ENCODE assay signal across 8 cellular contexts in genomic region chr1:159900086-159900680, GRCh38. TPM values are rescaled to one million over a fixed set of nuclear protein-coding genes. Genes with fewer than 3 reads are reported as not detected.
DNase-seq lines count a peak whose midpoint lies in the region; ATAC-seq, FAIRE-seq and TF ChIP-seq lines count a peak whose summit lies in the region.

Gene CFAP45 (minus strand): TSS chr1:159900165. CDS start chr1:159900098, 67 bp downstream.

- peak within 1 kb of the TSS; percentile 69 for H3K4ac ChIP-seq in trophoblast cell (ENCODE audit: low read depth, low read length)

- peak within 1 kb of the TSS; percentile 94 for H4K91ac ChIP-seq in trophoblast cell (ENCODE audit: low read depth, low read length)

- H3K4me2 ChIP-seq in trophoblast cell (ENCODE audit: low read length) = peak within 1 kb of the TSS; percentile 64

- H3K79me1 ChIP-seq in trophoblast cell (ENCODE audit: low read length) = peaks cover 21% of the 10 kb centered on the region

- H4K8ac ChIP-seq in trophoblast cell (ENCODE audit: low read depth, low read length) = peak within 1 kb of the TSS; percentile 86

- H2BK120ac ChIP-seq in trophoblast cell (ENCODE audit: insufficient read depth, low read length, poor library complexity) = peak within 1 kb of the TSS; percentile 92

- no peak for TF ChIP-seq EP300 in gastroesophageal sphincter (IDR thresholded peaks at IDR 0.05)

- peak; percentile 61 for ATAC-seq in HG03354 (IDR thresholded peaks at IDR 0.05; ENCODE audit: poor library complexity, severe bottlenecking, unreplicated experiment)
- peak; percentile 88 for ATAC-seq in gastroesophageal sphincter

- H2BK12ac ChIP-seq in trophoblast cell (ENCODE audit: low read length) = peak within 1 kb of the TSS; percentile 93

- H3K4me3 ChIP-seq in Peyer's patch = no peak within 1 kb of the TSS
- H3K4me3 ChIP-seq in gastroesophageal sphincter = peak within 1 kb of the TSS in 1 of 2 donors; percentile 20
- H3K4me3 ChIP-seq in trophoblast cell (ENCODE audit: low read depth, low read length) = no peak within 1 kb of the TSS

- peak within 1 kb of the TSS; percentile 73 for H2AK5ac ChIP-seq in trophoblast cell (ENCODE audit: low read length)

- H4K12ac ChIP-seq in trophoblast cell (ENCODE audit: low read depth, low read length) = peak within 1 kb of the TSS; percentile 37

- TF ChIP-seq CTCF in Peyer's patch (IDR thresholded peaks at IDR 0.05) = no peak
- TF ChIP-seq CTCF in gastroesophageal sphincter (IDR thresholded peaks at IDR 0.05) = no peak
- no peak for TF ChIP-seq CTCF in D721Med (IDR thresholded peaks at IDR 0.05; ENCODE audit: insufficient read depth, missing control alignments)

- peak within 1 kb of the TSS; percentile 87 for H3K14ac ChIP-seq in trophoblast cell (ENCODE audit: low read length)

- H3K4me1 ChIP-seq in Peyer's patch = peaks cover 0 to 16% (median 0%) of the 10 kb centered on the region in 4 donors
- peaks cover 0 to 20% (median 10%) of the 10 kb centered on the region in 3 donors for H3K4me1 ChIP-seq in gastroesophageal sphincter
- peaks cover 14 to 22% of the 10 kb centered on the region in 2 experiments for H3K4me1 ChIP-seq in trophoblast cell (ENCODE audit: control insufficient read depth in 1 of 2, insufficient read depth in 2 of 2, low read length in 2 of 2)

- WGBS in gastroesophageal sphincter (ENCODE audit: low coverage in 1 of 2), 2 donors = 30 to 57% methylated on average over 1 to 4 of the region's 30 CpGs
- no CpG with 5 or more reads among the region's 30 CpGs for WGBS in trophoblast cell (ENCODE audit: extremely low coverage, insufficient coverage, insufficient read length)

- FAIRE-seq in D721Med (lab: Jason Lieb, UNC) = no peak

- H2AFZ ChIP-seq in trophoblast cell (ENCODE audit: insufficient read depth, low read length, poor library complexity) = peak within 1 kb of the TSS; percentile 40

- TF ChIP-seq POLR2A in Peyer's patch (IDR thresholded peaks at IDR 0.05) (no peak), gastroesophageal sphincter (IDR thresholded peaks at IDR 0.05) (no peak)

- H3K27me3 ChIP-seq in Peyer's patch = no peaks in the 10 kb centered on the region
- H3K27me3 ChIP-seq in gastroesophageal sphincter = no peaks in the 10 kb centered on the region
- no peaks in the 10 kb centered on the region for H3K27me3 ChIP-seq in trophoblast cell (ENCODE audit: insufficient read depth, low read length)

- H3K27ac ChIP-seq in Peyer's patch (peak within 1 kb of the TSS in 2 of 4 donors; percentile 17 to 36), gastroesophageal sphincter (peak within 1 kb of the TSS in 3 of 4 donors; percentile 40 to 60 (median 54)), trophoblast cell (ENCODE audit: low read depth, low read length) (peak within 1 kb of the TSS; percentile 88)

- H3K18ac ChIP-seq in trophoblast cell (ENCODE audit: low read length) = peak within 1 kb of the TSS; percentile 82

- peak within 1 kb of the TSS; percentile 96 for H2BK5ac ChIP-seq in trophoblast cell (ENCODE audit: low read depth, low read length, poor library complexity)

- peak; percentile 84 for DNase-seq in AG08396 (ENCODE audit: low spot score)
- DNase-seq in Peyer's patch = peak; percentile 33 to 93 (median 88)
- peak; percentile 96 to 97 for DNase-seq in trophoblast cell
- no peak for DNase-seq in A172 (ENCODE audit: low spot score)
- DNase-seq in D721Med (ENCODE audit: insufficient read length, low spot score) = no peak
- DNase-seq in effector CD8-positive, alpha-beta T cell (lab: John Stamatoyannopoulos, UW) = no peak

- H3K36me3 ChIP-seq in Peyer's patch (no peaks in the 10 kb centered on the region), gastroesophageal sphincter (no peaks in the 10 kb centered on the region), trophoblast cell (ENCODE audit: control insufficient read depth in 1 of 2, insufficient read depth in 2 of 2, low read length in 2 of 2) (no peaks in the 10 kb centered on the region)

- H3K9ac ChIP-seq in trophoblast cell (ENCODE audit: low read length) = no peak within 1 kb of the TSS

- no peak within 1 kb of the TSS for H3K23ac ChIP-seq in trophoblast cell (ENCODE audit: low read length)

- no peaks in the 10 kb centered on the region for H3K9me3 ChIP-seq in Peyer's patch
- H3K9me3 ChIP-seq in gastroesophageal sphincter = no peaks in the 10 kb centered on the region
- no peaks in the 10 kb centered on the region for H3K9me3 ChIP-seq in trophoblast cell (ENCODE audit: insufficient read depth, low read depth, low read length)

- no peaks in the 10 kb centered on the region for H3K79me2 ChIP-seq in trophoblast cell (ENCODE audit: control insufficient read depth, insufficient read depth, low read length, poor library complexity)

RNA-seq across cellular contexts. Expression of gene CFAP45, which starts in this region (rescaled TPM):
- 1 to 10 TPM in 1 of 4 donors, not detected in 3; 2.5 TPM for total RNA-seq in Peyer's patch
- total RNA-seq in gastroesophageal sphincter = under 1 TPM in 2 of 4 donors, not detected in 2; 0.27 to 0.81 TPM
- polyA plus RNA-seq in trophoblast cell (2013) = 2.0 and 2.1 TPM in 2 replicates
- total RNA-seq in A172 (2014; rRNA removed; shearing (Covaris generic)) = 2.4 and 3.7 TPM in 2 replicates

Comparison
In these comparisons a context has a peak if more than half of its experiments do, and no peak if none do; other contexts are left out.
1. Peak in ATAC-seq and H3K27ac ChIP-seq in gastroesophageal sphincter; RNA of the gene not detected or under 1 TPM.
2. DNase-seq: peak in AG08396 (single experiment), Peyer's patch (3 of 3) and trophoblast cell (2 of 2); none in A172 (single experiment), D721Med (single experiment) and effector CD8-positive, alpha-beta T cell (single experiment).